8 cellular contexts compared by ENCODE assay signal in genomic region chr9:117414220-117414905, GRCh38. TPM values are rescaled to one million over a fixed set of nuclear protein-coding genes. Genes with fewer than 3 reads are reported as not detected.
DNase-seq lines count a peak whose midpoint lies in the region; ATAC-seq, FAIRE-seq and TF ChIP-seq lines count a peak whose summit lies in the region.

No MANE protein-coding gene starts in this region.

- no peak overlapping the region for H3K9ac ChIP-seq in HepG2 (ENCODE audit: insufficient read depth, low read depth, low read length)

- peak overlapping the region; percentile 42 for H3K4me3 ChIP-seq in AG04449 (ENCODE audit: low read depth, low read length)
- H3K4me3 ChIP-seq in HEK293 (ENCODE audit: low read depth, low read length): peak overlapping the region; percentile 56
- peak overlapping the region; percentile 10 for H3K4me3 ChIP-seq in bronchial epithelial cell (ENCODE audit: low read depth, low read length)
- H3K4me3 ChIP-seq in HepG2 (replicated peaks in 1 of 3; ENCODE audit: insufficient read depth in 1 of 3, low read depth in 2 of 3, low read length in 3 of 3): peak overlapping the region in 1 of 3 experiments; percentile 40; a peak in 1 of 6 replicates
- H3K4me3 ChIP-seq in transverse colon: peak overlapping the region in 3 of 4 donors; percentile 31 to 53 (median 37)

- FAIRE-seq in bronchial epithelial cell (lab: Jason Lieb, UNC) (no peak), HepG2 (lab: Jason Lieb, UNC) (no peak)

- no peak overlapping the region for H2AFZ ChIP-seq in HepG2 (ENCODE audit: low read length)

- ATAC-seq in HepG2 (peak; percentile 64), HG03025 (IDR thresholded peaks at IDR 0.05; ENCODE audit: low FRiP score, unreplicated experiment) (no peak), HG02840 (IDR thresholded peaks at IDR 0.05; ENCODE audit: low FRiP score, unreplicated experiment) (no peak)

- peak overlapping the region; percentile 47; the same call in 1 of the 2 replicates for H3K4me2 ChIP-seq in HepG2 (ENCODE audit: low read depth, low read length)

- no peaks in the 10 kb centered on the region for H3K9me3 ChIP-seq in HEK293 (ENCODE audit: control insufficient read depth, insufficient read depth, low read depth, low read length)
- H3K9me3 ChIP-seq in HepG2 (ENCODE audit: low read length): no peaks in the 10 kb centered on the region
- no peaks in the 10 kb centered on the region for H3K9me3 ChIP-seq in transverse colon

- H3K27me3 ChIP-seq in bronchial epithelial cell (ENCODE audit: control insufficient read depth, insufficient read depth, low read length): peaks cover 42% of the 10 kb centered on the region
- peaks cover 4 to 36% of the 10 kb centered on the region in 2 experiments; a peak in 4 of 5 replicates for H3K27me3 ChIP-seq in HepG2 (ENCODE audit: control insufficient read depth in 1 of 2, insufficient read depth in 2 of 2, low read length in 2 of 2)
- peaks cover 69% of the 10 kb centered on the region for H3K27me3 ChIP-seq in transverse colon

- DNase-seq in AG04449 (ENCODE audit: low read depth, low spot score) (no peak), bronchial epithelial cell (ENCODE audit: low read depth) (no peak), HepG2 (ENCODE audit: low spot score) (no peak), transverse colon (no peak), NCI-H187 (lab: John Stamatoyannopoulos, UW) (no peak)

- no CpG with 5 or more reads among the region's 77 CpGs for WGBS in HepG2 (ENCODE audit: low lambda C conversion rate)
- WGBS in transverse colon (ENCODE audit: low coverage in 1 of 2), 2 donors: 3% methylated on average over 30 of the region's 77 CpGs; no CpG with 5 or more reads in 1 of the 2 donors

- TF ChIP-seq CTCF in AG04449 (IDR thresholded peaks at IDR 0.05; ENCODE audit: insufficient read depth, low read length, missing control alignments) (no peak), HEK293 (tag by site-specific recombination; IDR thresholded peaks at IDR 0.05) (no peak), bronchial epithelial cell (IDR thresholded peaks at IDR 0.05; ENCODE audit: insufficient read depth, low read length, severe bottlenecking) (no peak), HepG2 (CRISPR knock-in tag; IDR thresholded peaks at IDR 0.05) (no peak; the same call in 1 of the 2 replicates), transverse colon (IDR thresholded peaks at IDR 0.05) (no peak)

- no peak for TF ChIP-seq EP300 in HepG2 (IDR thresholded peaks at IDR 0.05; ENCODE audit: low read depth in 2 of 2, low read length in 2 of 2)
- no peak for TF ChIP-seq EP300 in HepG2 (CRISPR knock-in tag; IDR thresholded peaks at IDR 0.05; ENCODE audit: borderline replicate concordance)
- no peak for TF ChIP-seq EP300 in transverse colon (IDR thresholded peaks at IDR 0.05; ENCODE audit: low read depth)

- peak overlapping the region; percentile 44; the same call in 1 of the 2 replicates for H3K27ac ChIP-seq in HEK293 (ENCODE audit: extremely low read depth, low read depth, low read length)
- H3K27ac ChIP-seq in HepG2 (ENCODE audit: extremely low read length, insufficient read depth, low read length): no peak overlapping the region
- H3K27ac ChIP-seq in transverse colon: no peak overlapping the region

- H3K79me2 ChIP-seq in HepG2 (ENCODE audit: insufficient read depth, low read length): no peaks in the 10 kb centered on the region

- in situ Hi-C loops in HepG2 (cut with HindIII; ENCODE audit: extremely low pct_ligation_motif_present, low pct_unique_long_range_greater_than_20kb): loop anchor here (25.0 kb wide), 1 partner anchor 677 kb away; no protein-coding TSS in a partner anchor
- in situ Hi-C loops in transverse colon (cut with MboI; ENCODE audit: low pct_ligation_motif_present in 1 of 4, low pct_unique_long_range_greater_than_20kb in 1 of 4, low sequenced_read_pairs in 3 of 4): no loop called here

- H3K36me3 ChIP-seq in HEK293 (ENCODE audit: control insufficient read depth in 2 of 2, insufficient read depth in 1 of 2, low read length in 2 of 2) (no peaks in the 10 kb centered on the region), bronchial epithelial cell (ENCODE audit: control insufficient read depth, insufficient read depth, low read length) (no peaks in the 10 kb centered on the region), HepG2 (replicated peaks in 1 of 2; ENCODE audit: control insufficient read depth in 1 of 2, insufficient read depth in 2 of 2, low read length in 2 of 2) (no peaks in the 10 kb centered on the region), transverse colon (no peaks in the 10 kb centered on the region)

- no peaks in the 10 kb centered on the region for H4K20me1 ChIP-seq in HepG2 (ENCODE audit: insufficient read depth, low read length)

- CTCF ChIA-PET in AG04449 (lab: Yijun Ruan, JAX): no interaction called here
- CTCF ChIA-PET in HEK293 (lab: Yijun Ruan, JAX): interaction anchor here (0.6 to 1.1 kb wide), 5 partner anchors 8 to 74 kb away, joined by 3 to 5 read pairs (median 4); no protein-coding TSS in a partner anchor
- CTCF ChIA-PET in HepG2 (lab: Yijun Ruan, JAX; ENCODE audit: low intra/inter-chr PET ratio, low total read pairs): no interaction called here

- TF ChIP-seq RAD21 in HepG2 (CRISPR knock-in tag; IDR thresholded peaks at IDR 0.05): no peak

- BruUV-seq in HepG2 (replicated peaks; lab: Mats Ljungman, UMichigan): no TSS peak

- POLR2A ChIA-PET in AG04449 (lab: Yijun Ruan, JAX) (no interaction called here), HEK293 (lab: Yijun Ruan, JAX) (interaction anchor here (0.5 to 0.6 kb wide), 2 partner anchors 10 to 297 kb away, joined by 3 read pairs; no protein-coding TSS in a partner anchor), HepG2 (lab: Yijun Ruan, JAX) (no interaction called here)

- TF ChIP-seq POLR2A in HepG2 (IDR thresholded peaks at IDR 0.05; ENCODE audit: insufficient read depth in 1 of 2, low read depth in 2 of 2, low read length in 2 of 2): no peak
- no peak for TF ChIP-seq POLR2A in transverse colon (IDR thresholded peaks at IDR 0.05)

- intact Hi-C loops in HepG2 (cut with micrococcal nuclease; ENCODE audit: unreplicated experiment) (loop anchor here (5.0 kb wide), 1 partner anchor 677 kb away; no protein-coding TSS in a partner anchor), transverse colon (cut with DNase I; ENCODE audit: low total_unique reads) (no loop called here)

- H3K4me1 ChIP-seq in HEK293 (ENCODE audit: control insufficient read depth, insufficient read depth, low read length) (no peaks in the 10 kb centered on the region), HepG2 (ENCODE audit: insufficient read depth, low read length) (no peaks in the 10 kb centered on the region), transverse colon (peaks cover 0 to 22% (median 14%) of the 10 kb centered on the region in 4 donors)

TF ChIP-seq in HEK293, 187 proteins besides CTCF, POLR2A, EP300 and RAD21 (continues in another document):
- TF ChIP-seq ZFHX2 (tag by site-specific recombination; conservative IDR thresholded peaks at IDR 0.05) (peak; percentile 23; the same call in 1 of the 2 replicates), ZBTB20 (tag by site-specific recombination; IDR thresholded peaks at IDR 0.05) (0 out of 2 replicates have a peak, but pooled peaks have one; percentile 17), ZNF521 (tag by site-specific recombination; IDR thresholded peaks at IDR 0.05) (no peak)

TF ChIP-seq in HepG2, 621 proteins besides CTCF, POLR2A, EP300 and RAD21 (continues in another document):
- no peak for TF ChIP-seq CCDC6 (CRISPR knock-in tag; IDR thresholded peaks at IDR 0.05)
- no peak for TF ChIP-seq DMAP1 (CRISPR knock-in tag; IDR thresholded peaks at IDR 0.05)
- 0 out of 2 replicates have a peak, but pooled peaks have one; percentile 47 for TF ChIP-seq ZNF800 (CRISPR knock-in tag; IDR thresholded peaks at IDR 0.05)
- no peak for TF ChIP-seq ZNF850 (CRISPR knock-in tag; conservative IDR thresholded peaks at IDR 0.05)

RNA-seq across cellular contexts. Expression of gene ASTN2, which starts 0.5 kb away (rescaled TPM):
- total RNA-seq in bronchial epithelial cell: 0.53 and 1.2 TPM in 2 replicates
- total RNA-seq in HepG2 (2016; rRNA removed; fragmentation: Illumina TruSeq; extraction: Trizol): 13.5 TPM in 2 replicates
- 3.3 and 6.2 TPM in 2 replicates for total RNA-seq in HepG2 (2016; cell fraction: cytosol; rRNA removed; fragmentation: Illumina TruSeq; extraction: Trizol; ENCODE audit: low read depth)
- 12.7 and 14.5 TPM in 2 replicates for total RNA-seq in HepG2 (2016; cell fraction: insoluble cytoplasmic fraction; rRNA removed; fragmentation: Illumina TruSeq; extraction: Trizol)
- total RNA-seq in HepG2 (2016; cell fraction: membrane; rRNA removed; fragmentation: Illumina TruSeq; extraction: Trizol): 8.3 and 11.1 TPM in 2 replicates
- 18.0 and 18.2 TPM in 2 replicates for total RNA-seq in HepG2 (2016; cell fraction: nucleus; rRNA removed; fragmentation: Illumina TruSeq; extraction: Trizol)
- 5.2 TPM in 2 replicates for polyA plus RNA-seq in HepG2 (2011; rRNA removed)
- 4.9 and 5.5 TPM in 2 replicates for polyA plus RNA-seq in HepG2 (2011; cell fraction: cytosol; rRNA removed)
- polyA plus RNA-seq in HepG2 (2011; cell fraction: nucleus; rRNA removed): 5.3 and 5.9 TPM in 2 replicates
- polyA plus RNA-seq in HepG2 (2012): 3.2 and 3.9 TPM in 2 replicates
- polyA plus RNA-seq in HepG2 (2016; cell fraction: cytosol; fragmentation: Illumina TruSeq; extraction: Trizol; ENCODE audit: low read depth): 2.7 and 5.4 TPM in 2 replicates
- 11.5 and 11.8 TPM in 2 replicates for polyA plus RNA-seq in HepG2 (2016; cell fraction: insoluble cytoplasmic fraction; fragmentation: Illumina TruSeq; extraction: Trizol; ENCODE audit: low read depth)
- 5.5 and 8.3 TPM in 2 replicates for polyA plus RNA-seq in HepG2 (2016; cell fraction: membrane; fragmentation: Illumina TruSeq; extraction: Trizol; ENCODE audit: low read depth)
- polyA plus RNA-seq in HepG2 (2016; cell fraction: nucleus; fragmentation: Illumina TruSeq; extraction: Trizol; ENCODE audit: insufficient read depth, low read depth): 6.9 and 9.1 TPM in 2 replicates
- 9.0 and 18.9 TPM in 2 replicates for polyA minus RNA-seq in HepG2 (2011; rRNA and poly(A)+ RNA removed; ENCODE audit: low replicate concordance)
- 2.4 and 2.6 TPM in 2 replicates for polyA minus RNA-seq in HepG2 (2011; cell fraction: cytosol; rRNA and poly(A)+ RNA removed)
- polyA minus RNA-seq in HepG2 (2011; cell fraction: nucleus; rRNA and poly(A)+ RNA removed): 23.3 and 26.1 TPM in 2 replicates
- 1 to 10 TPM; 3.0 to 7.0 (median 5.2) TPM for total RNA-seq in transverse colon
